In genomic region chr18:31510319-31510718, GRCh38 we compare ENCODE assay signal across 23 cellular contexts. TPM values are rescaled to one million over a fixed set of nuclear protein-coding genes. Genes with fewer than 3 reads are reported as not detected.
A peak's percentile ranks its signal among the peaks of the same experiment; 100 is the strongest.
DNase-seq lines count a peak whose midpoint lies in the region; ATAC-seq, FAIRE-seq and TF ChIP-seq lines count a peak whose summit lies in the region.
"Had no signal": no experiment of that assay in that cellular context is flagged by ENCODE, and none has a peak within 500 bp of the region (broad histone marks: within the 10 kb centered on the region; RNA-seq: fewer than 3 reads in every experiment).

No MANE protein-coding gene starts in this region.

- no peak for TF ChIP-seq POLR2A in GM12892 (IDR thresholded peaks at IDR 0.05; ENCODE audit: low read depth, low read length)

- H3K27me3 Mint-ChIP-seq in progenitor cell of endocrine pancreas: no peaks in the 10 kb centered on the region
- H3K27me3 Mint-ChIP-seq in activated CD4-positive, alpha-beta T cell treated with anti-CD3 and anti-CD28 coated beads, Interleukin-2, amount 10 ng/mL, durations not matched to agents 24 days and 14 days: peaks cover 2% of the 10 kb centered on the region
- H3K27me3 Mint-ChIP-seq: activated naive CD4-positive, alpha-beta T cell treated with anti-CD3 and anti-CD28 coated beads, Interleukin-2, amount 10 ng/mL, durations not matched to agents 7 days and 5 days had no signal

- peak overlapping the region; percentile 69 for H3K27ac Mint-ChIP-seq in progenitor cell of endocrine pancreas
- no peak overlapping the region for H3K27ac Mint-ChIP-seq in activated CD4-positive, alpha-beta T cell treated with anti-CD3 and anti-CD28 coated beads, Interleukin-2, amount 10 ng/mL, durations not matched to agents 24 days and 14 days
- H3K27ac Mint-ChIP-seq: activated CD8-positive, alpha-beta T cell treated with anti-CD3 and anti-CD28 coated beads, Interleukin-2, amount 10 ng/mL, durations not matched to agents 7 days and 5 days; activated naive CD4-positive, alpha-beta T cell treated with anti-CD3 and anti-CD28 coated beads, Interleukin-2, amount 10 ng/mL, durations not matched to agents 7 days and 5 days; activated T-cell treated with anti-CD3 and anti-CD28 coated beads, Interleukin-2, amount 50 U/mL, for 24 hours; CD8-positive, alpha-beta T cell; GM23338 had no signal

- H3K4me1 Mint-ChIP-seq in progenitor cell of endocrine pancreas (ENCODE audit: low read depth): peaks cover 38% of the 10 kb centered on the region
- no peaks in the 10 kb centered on the region for H3K4me1 Mint-ChIP-seq in activated CD4-positive, alpha-beta T cell treated with anti-CD3 and anti-CD28 coated beads, Interleukin-2, amount 10 ng/mL, durations not matched to agents 24 days and 14 days
- H3K4me1 Mint-ChIP-seq: activated naive CD4-positive, alpha-beta T cell treated with anti-CD3 and anti-CD28 coated beads, Interleukin-2, amount 10 ng/mL, durations not matched to agents 7 days and 5 days; nephron had no signal

- peaks cover 3% of the 10 kb centered on the region for H3K9me3 Mint-ChIP-seq in progenitor cell of endocrine pancreas (ENCODE audit: low read depth)
- H3K9me3 Mint-ChIP-seq in activated CD4-positive, alpha-beta T cell treated with anti-CD3 and anti-CD28 coated beads, Interleukin-2, amount 10 ng/mL, durations not matched to agents 24 days and 14 days: no peaks in the 10 kb centered on the region
- H3K9me3 Mint-ChIP-seq: activated naive CD4-positive, alpha-beta T cell treated with anti-CD3 and anti-CD28 coated beads, Interleukin-2, amount 10 ng/mL, durations not matched to agents 7 days and 5 days; activated T-cell treated with anti-CD3 and anti-CD28 coated beads, Interleukin-2, amount 50 U/mL, for 24 hours; CD8-positive, alpha-beta T cell had no signal

- H3K36me3 Mint-ChIP-seq in progenitor cell of endocrine pancreas (ENCODE audit: insufficient read depth): peaks cover 16% of the 10 kb centered on the region
- H3K36me3 Mint-ChIP-seq in activated CD4-positive, alpha-beta T cell treated with anti-CD3 and anti-CD28 coated beads, Interleukin-2, amount 10 ng/mL, durations not matched to agents 24 days and 14 days (ENCODE audit: low read depth): no peaks in the 10 kb centered on the region
- H3K36me3 Mint-ChIP-seq: activated naive CD4-positive, alpha-beta T cell treated with anti-CD3 and anti-CD28 coated beads, Interleukin-2, amount 10 ng/mL, durations not matched to agents 7 days and 5 days; CD8-positive, alpha-beta T cell had no signal

- peak overlapping the region; percentile 15 for H3K4me3 Mint-ChIP-seq in progenitor cell of endocrine pancreas (ENCODE audit: low read depth)
- no peak overlapping the region for H3K4me3 Mint-ChIP-seq in activated CD4-positive, alpha-beta T cell treated with anti-CD3 and anti-CD28 coated beads, Interleukin-2, amount 10 ng/mL, durations not matched to agents 24 days and 14 days
- H3K4me3 Mint-ChIP-seq: activated CD8-positive, alpha-beta T cell treated with anti-CD3 and anti-CD28 coated beads, Interleukin-2, amount 10 ng/mL, durations not matched to agents 7 days and 5 days; activated naive CD4-positive, alpha-beta T cell treated with anti-CD3 and anti-CD28 coated beads, Interleukin-2, amount 10 ng/mL, durations not matched to agents 7 days and 5 days; activated T-cell treated with anti-CD3 and anti-CD28 coated beads, Interleukin-2, amount 50 U/mL, for 24 hours; CD8-positive, alpha-beta T cell; GM23338; nephron had no signal

- FAIRE-seq in GM12892 (lab: Jason Lieb, UNC): peak; percentile 84
- FAIRE-seq in HTR-8/SVneo (lab: Jason Lieb, UNC): no peak
- FAIRE-seq: islet of Langerhans had no signal

- peak overlapping the region; percentile 94 for H3K27ac ChIP-seq in foreskin keratinocyte

- TF ChIP-seq CTCF in foreskin keratinocyte (conservative IDR thresholded peaks at IDR 0.05) (peak; percentile 23), progenitor cell of endocrine pancreas (IDR thresholded peaks at IDR 0.05; ENCODE audit: unreplicated experiment) (no peak)

- intact Hi-C loops in activated CD4-positive, alpha-beta T cell treated with anti-CD3 and anti-CD28 coated beads, Interleukin-2, amount 10 ng/mL, durations not matched to agents 24 days and 14 days (cut with micrococcal nuclease): no loop called here

- no peaks in the 10 kb centered on the region for H3K27me3 ChIP-seq in foreskin keratinocyte

- peaks cover 53% of the 10 kb centered on the region for H3K4me1 ChIP-seq in foreskin keratinocyte

- ATAC-seq in foreskin keratinocyte (peak; percentile 46), GM18519 (IDR thresholded peaks at IDR 0.05; ENCODE audit: low FRiP score, unreplicated experiment) (no peak)
- ATAC-seq: activated CD8-positive, alpha-beta T cell treated with anti-CD3 and anti-CD28 coated beads, Interleukin-2, amount 10 ng/mL, durations not matched to agents 7 days and 5 days; CD8-positive, alpha-beta T cell had no signal

- DNase-seq in GM12892 (ENCODE audit: insufficient read length) (no peak), amniotic epithelial cell (ENCODE audit: low read depth) (peak; percentile 40), foreskin keratinocyte (peak; percentile 71 to 81), progenitor cell of endocrine pancreas (ENCODE audit: low spot score, unreplicated experiment) (no peak), DMS79 (lab: John Stamatoyannopoulos, UW) (no peak), HTR-8/SVneo (ENCODE audit: insufficient read length, low spot score) (no peak)
- DNase-seq in activated CD4-positive, alpha-beta T cell treated with anti-CD3 and anti-CD28 coated beads, Interleukin-2, amount 10 ng/mL, durations not matched to agents 24 days and 14 days: no peak
- DNase-seq: activated CD4-positive, CD25-positive, alpha-beta regulatory T cell; activated CD8-positive, alpha-beta T cell treated with anti-CD3 and anti-CD28 coated beads, Interleukin-2, amount 10 ng/mL, durations not matched to agents 7 days and 5 days; activated naive CD4-positive, alpha-beta T cell treated with anti-CD3 and anti-CD28 coated beads, Interleukin-2, amount 10 ng/mL, durations not matched to agents 7 days and 5 days; activated T-cell treated with anti-CD3 and anti-CD28 coated beads, Interleukin-2, amount 50 U/mL, for 24 hours; aorta; CD8-positive, alpha-beta T cell; mesendoderm; NCI-H1417; NCI-H2107; NCI-H526 treated with DMSO at 0.1 percent for 48 hours; posterior cingulate gyrus; SIG-M5 had no signal

RNA-seq across cellular contexts. Expression of gene DSG2, which starts 12.3 kb away (rescaled TPM):
- 32.9 TPM for polyA plus RNA-seq in GM12892 (2012; ENCODE audit: missing spikeins)
- total RNA-seq in foreskin keratinocyte (142 and 144 TPM in 2 replicates), progenitor cell of endocrine pancreas (119 and 120 TPM in 2 replicates)
- 28.0 and 35.4 TPM in 2 replicates for polyA plus RNA-seq in foreskin keratinocyte
- total RNA-seq in activated CD4-positive, alpha-beta T cell treated with anti-CD3 and anti-CD28 coated beads, Interleukin-2, amount 10 ng/mL, durations not matched to agents 24 days and 14 days: 0.33 and 0.47 TPM in 2 replicates
- total RNA-seq: CD8-positive, alpha-beta T cell had no signal

Comparison
In these comparisons a context has a peak if more than half of its experiments do, and no peak if none do; other contexts are left out.
1. DNase-seq: peak in amniotic epithelial cell (single experiment) and foreskin keratinocyte (2 of 2); none in GM12892 (single experiment), progenitor cell of endocrine pancreas (single experiment), DMS79 (single experiment), activated CD4-positive, alpha-beta T cell treated with anti-CD3 and anti-CD28 coated beads, Interleukin-2, amount 10 ng/mL, durations not matched to agents 24 days and 14 days (single experiment) and HTR-8/SVneo (single experiment).
2. RNA of gene DSG2, which starts 12.3 kb away (total RNA-seq): 142 to 144 TPM in foreskin keratinocyte and 119 to 120 TPM in progenitor cell of endocrine pancreas; 0.33 to 0.47 TPM in activated CD4-positive, alpha-beta T cell treated with anti-CD3 and anti-CD28 coated beads, Interleukin-2, amount 10 ng/mL, durations not matched to agents 24 days and 14 days; every median in the first group is over 10 times any median in the second.